Comparison of ENCODE assay signal across 23 cellular contexts in the genomic region with DNA sequence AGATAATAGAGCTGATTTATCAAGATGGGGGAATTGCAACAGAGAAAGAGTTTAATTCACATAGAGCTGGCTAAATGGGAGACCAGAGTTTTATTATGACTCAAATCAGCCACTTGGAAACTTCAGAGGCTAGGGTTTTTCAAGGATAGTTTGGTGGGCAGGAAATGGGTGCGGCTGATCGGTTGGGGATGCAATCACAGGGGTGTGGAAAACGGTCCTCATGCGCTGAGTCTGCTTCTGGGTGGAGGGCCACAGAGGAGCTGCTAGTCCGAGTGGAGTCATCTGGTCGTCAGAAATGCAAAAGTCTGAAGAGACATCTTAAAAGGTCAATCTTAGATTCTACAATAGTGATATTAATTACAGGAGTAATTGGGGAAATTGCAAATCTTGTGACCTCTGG.
"Had no signal": no experiment of that assay in that cellular context is flagged by ENCODE, and none has a peak within 500 bp of the region (broad histone marks: within the 10 kb centered on the region; RNA-seq: fewer than 3 reads in every experiment).

No MANE protein-coding gene starts in this region.

- DNase-seq: dorsolateral prefrontal cortex; effector CD4-positive, alpha-beta T cell; foreskin keratinocyte; hypothalamus; immature natural killer cell; islet precursor cell; kidney glomerular epithelial cell; mesenchymal stem cell; midbrain; naive thymus-derived CD4-positive, alpha-beta T cell; sigmoid colon; stimulated activated CD4-positive, alpha-beta T cell treated with anti-CD3 and anti-CD28 coated beads, Interleukin-2, amount 100 ng/mL, for 24 hours; stimulated activated CD4-positive, alpha-beta T cell treated with anti-CD3 and anti-CD28 coated beads, Interleukin-4, amount 100 ng/mL, for 24 hours; stimulated activated naive CD8-positive, alpha-beta T cell treated with anti-CD3 and anti-CD28 coated beads, Interleukin-15, Interleukin-2, amounts not matched to agents 100 U/mL and 50 U/mL, for 24 hours; substantia nigra; testis; tibial artery had no signal

- ATAC-seq: foreskin keratinocyte; gastroesophageal sphincter; naive thymus-derived CD4-positive, alpha-beta T cell; stimulated activated effector memory CD8-positive, alpha-beta T cell treated with anti-CD3 and anti-CD28 coated beads, Interleukin-12 subunit alpha, Interleukin-12 subunit beta, amount 100 ng/mL, for 72 hours; stimulated activated naive CD8-positive, alpha-beta T cell treated with anti-CD3 and anti-CD28 coated beads, Interleukin-15, Interleukin-2, amounts not matched to agents 100 U/mL and 50 U/mL, for 24 hours had no signal

- H3K9me3 ChIP-seq: gastroesophageal sphincter, sigmoid colon, testis, tibial artery had no signal

- H3K27ac ChIP-seq: dorsolateral prefrontal cortex, epithelial cell of prostate, esophagus muscularis mucosa, foreskin keratinocyte, gastroesophageal sphincter, neural progenitor cell, parathyroid adenoma, sigmoid colon, testis, tibial artery had no signal

- H3K4me3 ChIP-seq: dorsolateral prefrontal cortex, esophagus muscularis mucosa, gastroesophageal sphincter, neural progenitor cell, sigmoid colon, testis, tibial artery had no signal

- H3K27me3 ChIP-seq: dorsolateral prefrontal cortex, testis, tibial artery had no signal

- H3K4me1 ChIP-seq: foreskin keratinocyte, gastroesophageal sphincter, neural progenitor cell, parathyroid adenoma, sigmoid colon, testis, tibial artery had no signal

- H3K36me3 ChIP-seq: esophagus muscularis mucosa, gastroesophageal sphincter, neural progenitor cell, sigmoid colon, tibial artery had no signal
